Comparison of ENCODE assay signal across 16 cellular contexts in genomic region chr20:56932575-56933330, GRCh38.
DNase-seq lines count a peak whose midpoint lies in the region; ATAC-seq and TF ChIP-seq lines count a peak whose summit lies in the region.
"Had no signal": no experiment of that assay in that cellular context is flagged by ENCODE, and none has a peak within 500 bp of the region (broad histone marks: within the 10 kb centered on the region; RNA-seq: fewer than 3 reads in every experiment).

No MANE protein-coding gene starts in this region.

- intact Hi-C loops in activated T-helper 2 cell treated with anti-CD3 and anti-CD28 coated beads, Interferon-gamma antibody, Interleukin-2, Interleukin-4, amounts not matched to agents 10 μg/mL and 5 μg/mL and 100 μg/mL, durations not matched to agents 14 hours and 24 hours and 36 hours (cut with micrococcal nuclease), result no loop called here

- no peaks in the 10 kb centered on the region for H3K36me3 Mint-ChIP-seq in neural crest cell (ENCODE audit: low read depth)
- no peaks in the 10 kb centered on the region for H3K36me3 Mint-ChIP-seq in activated T-helper 2 cell treated with anti-CD3 and anti-CD28 coated beads, Interferon-gamma antibody, Interleukin-2, Interleukin-4, amounts not matched to agents 10 μg/mL and 5 μg/mL and 100 μg/mL, durations not matched to agents 14 hours and 24 hours and 36 hours (ENCODE audit: low read depth)
- H3K36me3 Mint-ChIP-seq: CD8-positive, alpha-beta T cell; IgD-negative memory B cell had no signal

- no peak for TF ChIP-seq CTCF in neural crest cell (conservative IDR thresholded peaks at IDR 0.05)

- peak overlapping the region; percentile 35 for H3K4me3 Mint-ChIP-seq in neural crest cell
- no peak overlapping the region for H3K4me3 Mint-ChIP-seq in activated T-helper 2 cell treated with anti-CD3 and anti-CD28 coated beads, Interferon-gamma antibody, Interleukin-2, Interleukin-4, amounts not matched to agents 10 μg/mL and 5 μg/mL and 100 μg/mL, durations not matched to agents 14 hours and 24 hours and 36 hours (ENCODE audit: low read depth)
- H3K4me3 Mint-ChIP-seq: B cell; CD8-positive, alpha-beta T cell; IgD-negative memory B cell had no signal

- DNase-seq in COLO829 (ENCODE audit: low spot score) (peak; percentile 89), MV-4-11 (lab: John Stamatoyannopoulos, UW) (peak; percentile 1), epidermal melanocyte (ENCODE audit: insufficient read length, low spot score) (peak; percentile 69), neural crest cell (ENCODE audit: low read depth, low spot score) (no peak), NCI-H526 (lab: John Stamatoyannopoulos, UW) (no peak)
- DNase-seq in activated T-helper 2 cell treated with anti-CD3 and anti-CD28 coated beads, Interferon-gamma antibody, Interleukin-2, Interleukin-4, amounts not matched to agents 10 μg/mL and 5 μg/mL and 100 μg/mL, durations not matched to agents 14 hours and 24 hours and 36 hours (ENCODE audit: low spot score), result no peak
- DNase-seq: CD8-positive, alpha-beta T cell; COR-L47; DMS 273 treated with DMSO at 0.1 percent for 48 hours; DMS53; DND-41; EL had no signal

- no peak for ATAC-seq in HG02763 (IDR thresholded peaks at IDR 0.05; ENCODE audit: unreplicated experiment)
- ATAC-seq: CD8-positive, alpha-beta T cell; GM12878 had no signal

- H3K9me3 Mint-ChIP-seq in neural crest cell, result no peaks in the 10 kb centered on the region
- no peaks in the 10 kb centered on the region for H3K9me3 Mint-ChIP-seq in activated T-helper 2 cell treated with anti-CD3 and anti-CD28 coated beads, Interferon-gamma antibody, Interleukin-2, Interleukin-4, amounts not matched to agents 10 μg/mL and 5 μg/mL and 100 μg/mL, durations not matched to agents 14 hours and 24 hours and 36 hours
- H3K9me3 Mint-ChIP-seq: CD8-positive, alpha-beta T cell had no signal

- peaks cover 57% of the 10 kb centered on the region for H3K4me1 Mint-ChIP-seq in neural crest cell
- H3K4me1 Mint-ChIP-seq in activated T-helper 2 cell treated with anti-CD3 and anti-CD28 coated beads, Interferon-gamma antibody, Interleukin-2, Interleukin-4, amounts not matched to agents 10 μg/mL and 5 μg/mL and 100 μg/mL, durations not matched to agents 14 hours and 24 hours and 36 hours (ENCODE audit: low read depth), result no peaks in the 10 kb centered on the region
- H3K4me1 Mint-ChIP-seq: B cell had no signal

- peak overlapping the region; percentile 43 for H3K27ac Mint-ChIP-seq in neural crest cell (ENCODE audit: unreplicated experiment)
- no peak overlapping the region for H3K27ac Mint-ChIP-seq in activated T-helper 2 cell treated with anti-CD3 and anti-CD28 coated beads, Interferon-gamma antibody, Interleukin-2, Interleukin-4, amounts not matched to agents 10 μg/mL and 5 μg/mL and 100 μg/mL, durations not matched to agents 14 hours and 24 hours and 36 hours
- H3K27ac Mint-ChIP-seq: B cell; CD8-positive, alpha-beta T cell; IgD-negative memory B cell had no signal

- peaks cover 92% of the 10 kb centered on the region for H3K27me3 Mint-ChIP-seq in neural crest cell (ENCODE audit: low read depth)
- peaks cover 24% of the 10 kb centered on the region for H3K27me3 Mint-ChIP-seq in activated T-helper 2 cell treated with anti-CD3 and anti-CD28 coated beads, Interferon-gamma antibody, Interleukin-2, Interleukin-4, amounts not matched to agents 10 μg/mL and 5 μg/mL and 100 μg/mL, durations not matched to agents 14 hours and 24 hours and 36 hours (ENCODE audit: low read depth)

Comparison
In these comparisons a context has a peak if more than half of its experiments do, and no peak if none do; other contexts are left out.
1. DNase-seq: peak in COLO829 (single experiment), MV-4-11 (single experiment) and epidermal melanocyte (single experiment); none in neural crest cell (single experiment), NCI-H526 (0 of 2) and activated T-helper 2 cell treated with anti-CD3 and anti-CD28 coated beads, Interferon-gamma antibody, Interleukin-2, Interleukin-4, amounts not matched to agents 10 μg/mL and 5 μg/mL and 100 μg/mL, durations not matched to agents 14 hours and 24 hours and 36 hours (single experiment).